ENCODE assay signal across 19 cellular contexts in genomic region chr3:182284793-182285192, GRCh38.
DNase-seq lines count a peak whose midpoint lies in the region; ATAC-seq and TF ChIP-seq lines count a peak whose summit lies in the region.
"Had no signal": no experiment of that assay in that cellular context is flagged by ENCODE, and none has a peak within 500 bp of the region (broad histone marks: within the 10 kb centered on the region; RNA-seq: fewer than 3 reads in every experiment).

No MANE protein-coding gene starts in this region.

- no peak overlapping the region for H2BK5ac ChIP-seq in mesendoderm (ENCODE audit: low read length)

- no peaks in the 10 kb centered on the region for H3K79me1 ChIP-seq in mesendoderm (ENCODE audit: low read length)

- H3K27ac Mint-ChIP-seq in activated CD8-positive, alpha-beta T cell treated with anti-CD3 and anti-CD28 coated beads, Interleukin-2, amount 10 ng/mL, durations not matched to agents 7 days and 5 days: no peak overlapping the region
- H3K27ac Mint-ChIP-seq: activated CD4-positive, alpha-beta T cell treated with anti-CD3 and anti-CD28 coated beads, Interleukin-2, amount 10 ng/mL, durations not matched to agents 24 days and 14 days; T-helper 1 cell treated with Interleukin-12 subunit alpha and Interleukin-12 subunit beta and Interleukin-4 antibody, amounts not matched to agents 30 μg/mL and 1 μg/mL, for 36 hours had no signal

- no peak overlapping the region for H3K4ac ChIP-seq in mesendoderm (ENCODE audit: low read depth, low read length)

- no peak overlapping the region for H2AK5ac ChIP-seq in mesendoderm (ENCODE audit: low read length)

- no peak overlapping the region for H4K5ac ChIP-seq in mesendoderm (ENCODE audit: low read length)

- no peak overlapping the region for H3K56ac ChIP-seq in mesendoderm (ENCODE audit: low read length)

- intact Hi-C loops in testis (cut with DNase I; ENCODE audit: low total_unique reads): no loop called here

- H3K27me3 Mint-ChIP-seq in activated CD8-positive, alpha-beta T cell treated with anti-CD3 and anti-CD28 coated beads, Interleukin-2, amount 10 ng/mL, durations not matched to agents 7 days and 5 days (ENCODE audit: low read depth): no peaks in the 10 kb centered on the region
- H3K27me3 Mint-ChIP-seq: activated CD4-positive, alpha-beta T cell treated with anti-CD3 and anti-CD28 coated beads, Interleukin-2, amount 10 ng/mL, durations not matched to agents 24 days and 14 days had no signal

- H3K9me3 ChIP-seq in upper lobe of left lung: no peaks in the 10 kb centered on the region
- no peaks in the 10 kb centered on the region for H3K9me3 ChIP-seq in testis
- H3K9me3 ChIP-seq: BLaER1 had no signal

- H3K27me3 ChIP-seq in H7 (ENCODE audit: control insufficient read depth, insufficient read depth, low read length) (no peaks in the 10 kb centered on the region), mesendoderm (ENCODE audit: insufficient read depth, low read length, poor library complexity) (no peaks in the 10 kb centered on the region), upper lobe of left lung (no peaks in the 10 kb centered on the region), testis (no peaks in the 10 kb centered on the region)
- H3K27me3 ChIP-seq: BLaER1 had no signal

- ATAC-seq in activated CD8-positive, alpha-beta T cell treated with anti-CD3 and anti-CD28 coated beads, Interleukin-2, amount 10 ng/mL, durations not matched to agents 7 days and 5 days: no peak
- ATAC-seq in upper lobe of left lung (ENCODE audit: low FRiP score in 2 of 2): no peak
- ATAC-seq: activated T-cell treated with anti-CD3 and anti-CD28 coated beads, Interleukin-2, amount 50 U/mL, for 4 hours; HCT116; Panc1; stimulated activated naive CD8-positive, alpha-beta T cell treated with anti-CD3 and anti-CD28 coated beads, Interleukin-15, Interleukin-2, amounts not matched to agents 100 U/mL and 50 U/mL, for 24 hours had no signal

- H3K36me3 ChIP-seq in H7 (replicated peaks; ENCODE audit: control insufficient read depth, insufficient read depth, low read length) (no peaks in the 10 kb centered on the region), mesendoderm (ENCODE audit: control insufficient read depth, insufficient read depth, low read length) (no peaks in the 10 kb centered on the region), upper lobe of left lung (no peaks in the 10 kb centered on the region), testis (ENCODE audit: low read depth, missing control alignments) (no peaks in the 10 kb centered on the region)
- H3K36me3 ChIP-seq: BLaER1 had no signal

- H3K9ac ChIP-seq in mesendoderm (ENCODE audit: low read length): no peak overlapping the region
- H3K9ac ChIP-seq: BLaER1 had no signal

- peak; percentile 17 for DNase-seq in H7
- DNase-seq in NCI-H2081 treated with DMSO at 0.1 percent for 48 hours (lab: John Stamatoyannopoulos, UW): peak; percentile 96
- peak; percentile 6 for DNase-seq in mesendoderm
- DNase-seq in stimulated activated CD4-positive, alpha-beta T cell treated with anti-CD3 and anti-CD28 coated beads, Interleukin-12 subunit alpha, Interleukin-12 subunit beta, amount 100 ng/mL, for 4 hours: no peak
- DNase-seq in activated CD8-positive, alpha-beta T cell treated with anti-CD3 and anti-CD28 coated beads, Interleukin-2, amount 10 ng/mL, durations not matched to agents 7 days and 5 days: no peak
- no peak for DNase-seq in upper lobe of left lung
- DNase-seq in testis: no peak
- DNase-seq: activated CD4-positive, alpha-beta T cell treated with anti-CD3 and anti-CD28 coated beads, Interleukin-2, amount 10 ng/mL, durations not matched to agents 24 days and 14 days; activated T-cell treated with anti-CD3 and anti-CD28 coated beads, Interleukin-2, amount 50 U/mL, for 4 hours; dermis blood vessel endothelial cell; GDM1; kidney glomerular epithelial cell; NCI-H1694; stimulated activated naive CD8-positive, alpha-beta T cell treated with anti-CD3 and anti-CD28 coated beads, Interleukin-15, Interleukin-2, amounts not matched to agents 100 U/mL and 50 U/mL, for 24 hours had no signal

- H2BK15ac ChIP-seq in mesendoderm (replicated peaks; ENCODE audit: low read depth): no peak overlapping the region

- no peak overlapping the region for H3K4me3 ChIP-seq in H7 (ENCODE audit: insufficient read depth, low read depth, low read length)
- H3K4me3 ChIP-seq in mesendoderm (ENCODE audit: low read length): no peak overlapping the region
- H3K4me3 ChIP-seq in upper lobe of left lung: no peak overlapping the region
- H3K4me3 ChIP-seq in testis: no peak overlapping the region
- H3K4me3 ChIP-seq: BLaER1 had no signal

- H3K4me1 ChIP-seq in mesendoderm (ENCODE audit: control insufficient read depth, low read depth, low read length) (no peaks in the 10 kb centered on the region), upper lobe of left lung (no peaks in the 10 kb centered on the region), testis (no peaks in the 10 kb centered on the region)
- H3K4me1 ChIP-seq: BLaER1 had no signal

- no peak overlapping the region for H3K23ac ChIP-seq in mesendoderm (ENCODE audit: low read length)

- no peak for TF ChIP-seq EP300 in upper lobe of left lung (IDR thresholded peaks at IDR 0.05)

- no peak overlapping the region for H3K18ac ChIP-seq in mesendoderm (ENCODE audit: low read length)

- H3K36me3 Mint-ChIP-seq in activated CD8-positive, alpha-beta T cell treated with anti-CD3 and anti-CD28 coated beads, Interleukin-2, amount 10 ng/mL, durations not matched to agents 7 days and 5 days (ENCODE audit: low read depth): no peaks in the 10 kb centered on the region

- TF ChIP-seq POLR2A in upper lobe of left lung (IDR thresholded peaks at IDR 0.05): no peak
- no peak for TF ChIP-seq POLR2A in testis (IDR thresholded peaks at IDR 0.05)

- H3K4me2 ChIP-seq in mesendoderm (ENCODE audit: low read length): no peak overlapping the region
- H3K4me2 ChIP-seq: BLaER1 had no signal

- H2BK120ac ChIP-seq in mesendoderm (ENCODE audit: low read depth, low read length): no peak overlapping the region

- H3K27ac ChIP-seq in VCaP: peak overlapping the region; percentile 99
- H3K27ac ChIP-seq in mesendoderm (ENCODE audit: low read depth, low read length): no peak overlapping the region
- H3K27ac ChIP-seq in upper lobe of left lung: no peak overlapping the region
- H3K27ac ChIP-seq in testis: no peak overlapping the region
- H3K27ac ChIP-seq: BLaER1 had no signal

- no peak for TF ChIP-seq CTCF in VCaP (conservative IDR thresholded peaks at IDR 0.05)
- no peak for TF ChIP-seq CTCF in upper lobe of left lung (IDR thresholded peaks at IDR 0.05)
- TF ChIP-seq CTCF in testis (IDR thresholded peaks at IDR 0.05): no peak

- CTCF ChIA-PET in activated CD8-positive, alpha-beta T cell treated with anti-CD3 and anti-CD28 coated beads, Interleukin-2, amount 10 ng/mL, durations not matched to agents 7 days and 5 days (lab: Charles Lee): no interaction called here

- H3K9me3 Mint-ChIP-seq in activated CD8-positive, alpha-beta T cell treated with anti-CD3 and anti-CD28 coated beads, Interleukin-2, amount 10 ng/mL, durations not matched to agents 7 days and 5 days (ENCODE audit: insufficient read depth): no peaks in the 10 kb centered on the region
- H3K9me3 Mint-ChIP-seq: activated CD4-positive, alpha-beta T cell treated with anti-CD3 and anti-CD28 coated beads, Interleukin-2, amount 10 ng/mL, durations not matched to agents 24 days and 14 days; activated T-cell treated with anti-CD3 and anti-CD28 coated beads, Interleukin-2, amount 50 U/mL, for 4 hours; T-helper 1 cell treated with Interleukin-12 subunit alpha and Interleukin-12 subunit beta and Interleukin-4 antibody, amounts not matched to agents 30 μg/mL and 1 μg/mL, for 36 hours had no signal

- no CpG with 5 or more reads among the region's 5 CpGs for WGBS in mesendoderm (ENCODE audit: extremely low coverage, insufficient coverage, low lambda C conversion rate)
- 42 to 55% methylated on average over 5 of the region's 5 CpGs for WGBS in upper lobe of left lung, 2 donors
- 61 to 63% methylated on average over 5 of the region's 5 CpGs for WGBS in testis, 2 donors

- POLR2A ChIA-PET in activated CD8-positive, alpha-beta T cell treated with anti-CD3 and anti-CD28 coated beads, Interleukin-2, amount 10 ng/mL, durations not matched to agents 7 days and 5 days (lab: Charles Lee): no interaction called here

- H3K79me2 ChIP-seq in mesendoderm (ENCODE audit: control insufficient read depth, insufficient read depth, low read length): no peaks in the 10 kb centered on the region

- H3K4me1 Mint-ChIP-seq in activated CD8-positive, alpha-beta T cell treated with anti-CD3 and anti-CD28 coated beads, Interleukin-2, amount 10 ng/mL, durations not matched to agents 7 days and 5 days (ENCODE audit: low read depth): no peaks in the 10 kb centered on the region
- H3K4me1 Mint-ChIP-seq: activated CD4-positive, alpha-beta T cell treated with anti-CD3 and anti-CD28 coated beads, Interleukin-2, amount 10 ng/mL, durations not matched to agents 24 days and 14 days had no signal

- H4K8ac ChIP-seq in mesendoderm (ENCODE audit: low read depth, low read length): no peak overlapping the region

- H3K4me3 Mint-ChIP-seq in activated CD8-positive, alpha-beta T cell treated with anti-CD3 and anti-CD28 coated beads, Interleukin-2, amount 10 ng/mL, durations not matched to agents 7 days and 5 days: no peak overlapping the region
- H3K4me3 Mint-ChIP-seq: activated CD4-positive, alpha-beta T cell treated with anti-CD3 and anti-CD28 coated beads, Interleukin-2, amount 10 ng/mL, durations not matched to agents 24 days and 14 days; activated T-cell treated with anti-CD3 and anti-CD28 coated beads, Interleukin-2, amount 50 U/mL, for 4 hours; T-helper 1 cell treated with Interleukin-12 subunit alpha and Interleukin-12 subunit beta and Interleukin-4 antibody, amounts not matched to agents 30 μg/mL and 1 μg/mL, for 36 hours had no signal

Comparison
In these comparisons a context has a peak if more than half of its experiments do, and no peak if none do; other contexts are left out.
1. DNase-seq: peak in H7 (single experiment), NCI-H2081 treated with DMSO at 0.1 percent for 48 hours (single experiment) and mesendoderm (single experiment); none in stimulated activated CD4-positive, alpha-beta T cell treated with anti-CD3 and anti-CD28 coated beads, Interleukin-12 subunit alpha, Interleukin-12 subunit beta, amount 100 ng/mL, for 4 hours (single experiment), activated CD8-positive, alpha-beta T cell treated with anti-CD3 and anti-CD28 coated beads, Interleukin-2, amount 10 ng/mL, durations not matched to agents 7 days and 5 days (single experiment), upper lobe of left lung (0 of 2) and testis (single experiment).